In the genomic region with DNA sequence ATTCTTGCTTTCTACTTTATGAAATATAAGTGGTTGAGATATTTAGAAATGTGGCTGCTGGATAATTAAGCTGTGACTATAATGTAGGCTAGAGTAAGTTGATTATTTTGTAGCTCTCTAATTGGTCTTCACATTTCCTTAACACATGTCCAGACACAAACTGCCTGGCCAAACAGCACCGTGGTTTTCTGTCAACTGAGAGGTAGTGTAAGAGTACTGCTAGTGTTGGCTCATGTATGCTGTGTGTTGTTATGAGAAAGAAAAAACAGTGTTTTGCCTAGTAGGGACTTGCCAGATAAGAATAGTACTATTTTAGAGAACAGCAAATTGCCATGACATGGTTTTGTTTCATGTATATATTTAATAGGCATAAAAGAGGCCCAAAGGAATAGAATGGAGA, we compare ENCODE assay signal across 22 cellular contexts. TPM values are rescaled to one million over a fixed set of nuclear protein-coding genes. Genes with fewer than 3 reads are reported as not detected.
DNase-seq lines count a peak whose midpoint lies in the region; ATAC-seq and TF ChIP-seq lines count a peak whose summit lies in the region.
"Had no signal": no experiment of that assay in that cellular context is flagged by ENCODE, and none has a peak within 500 bp of the region (broad histone marks: within the 10 kb centered on the region; RNA-seq: fewer than 3 reads in every experiment).

No MANE protein-coding gene starts in this region.

- H3K27me3 ChIP-seq in A673 (replicated peaks; ENCODE audit: insufficient read depth, low read depth, low read length, poor library complexity), result no peaks in the 10 kb centered on the region
- H3K27me3 ChIP-seq: body of pancreas, gastrocnemius medialis, tibial nerve had no signal

- H3K4me1 Mint-ChIP-seq in stimulated activated memory B cell treated with anti-CD40 and anti-IgM and Interleukin-4, amounts not matched to agents 10 μg/mL and 1 μg/mL and 100 μg/mL, for 72 hours, result no peaks in the 10 kb centered on the region
- H3K4me1 Mint-ChIP-seq: activated naive CD4-positive, alpha-beta T cell treated with anti-CD3 and anti-CD28 coated beads, Interleukin-2, amount 10 ng/mL, durations not matched to agents 7 days and 5 days; H9 had no signal

- H3K36me3 ChIP-seq in A673 (ENCODE audit: insufficient read depth, low read length, poor library complexity, severe bottlenecking), result peaks cover 16% of the 10 kb centered on the region

- peaks cover 34% of the 10 kb centered on the region for H3K36me3 Mint-ChIP-seq in stimulated activated memory B cell treated with anti-CD40 and anti-IgM and Interleukin-4, amounts not matched to agents 10 μg/mL and 1 μg/mL and 100 μg/mL, for 72 hours
- H3K36me3 Mint-ChIP-seq: natural killer cell had no signal

- H3K4me3 Mint-ChIP-seq in stimulated activated memory B cell treated with anti-CD40 and anti-IgM and Interleukin-4, amounts not matched to agents 10 μg/mL and 1 μg/mL and 100 μg/mL, for 72 hours, result no peak overlapping the region
- H3K4me3 Mint-ChIP-seq: activated CD4-positive, alpha-beta memory T cell treated with anti-CD3 and anti-CD28 coated beads, Interleukin-2, amount 10 ng/mL, durations not matched to agents 7 days and 5 days; activated naive CD4-positive, alpha-beta T cell treated with anti-CD3 and anti-CD28 coated beads, Interleukin-2, amount 10 ng/mL, durations not matched to agents 7 days and 5 days; H9; natural killer cell had no signal

- no peaks in the 10 kb centered on the region for H3K4me1 ChIP-seq in A673 (ENCODE audit: insufficient read depth, low read length, poor library complexity, severe bottlenecking)

- H3K27ac Mint-ChIP-seq in stimulated activated memory B cell treated with anti-CD40 and anti-IgM and Interleukin-4, amounts not matched to agents 10 μg/mL and 1 μg/mL and 100 μg/mL, for 72 hours, result no peak overlapping the region
- H3K27ac Mint-ChIP-seq: activated CD4-positive, alpha-beta memory T cell treated with anti-CD3 and anti-CD28 coated beads, Interleukin-2, amount 10 ng/mL, durations not matched to agents 7 days and 5 days; activated naive CD4-positive, alpha-beta T cell treated with anti-CD3 and anti-CD28 coated beads, Interleukin-2, amount 10 ng/mL, durations not matched to agents 7 days and 5 days; natural killer cell had no signal

- H3K9me3 ChIP-seq in A673 (ENCODE audit: low read depth, low read length, poor library complexity, severe bottlenecking), result no peaks in the 10 kb centered on the region
- H3K9me3 ChIP-seq: body of pancreas, gastrocnemius medialis, tibial nerve had no signal

- CTCF ChIA-PET in A673 (lab: Charles Lee), result no interaction called here

- DNase-seq in A673 (ENCODE audit: low spot score), result peak; percentile 5
- DNase-seq in GM13977 (ENCODE audit: low spot score), result peak; percentile 13
- peak; percentile 14 for DNase-seq in amniotic epithelial cell (ENCODE audit: low read depth)
- DNase-seq in fibroblast of the aortic adventitia (ENCODE audit: low read depth), result peak; percentile 4
- no peak for DNase-seq in LoVo (ENCODE audit: low spot score)
- DNase-seq in nucleus accumbens (lab: John Stamatoyannopoulos, UW), result no peak
- DNase-seq: activated CD4-positive, alpha-beta memory T cell treated with anti-CD3 and anti-CD28 coated beads, Interleukin-2, amount 10 ng/mL, durations not matched to agents 7 days and 5 days; activated CD4-positive, CD25-positive, alpha-beta regulatory T cell; activated naive CD4-positive, alpha-beta T cell treated with anti-CD3 and anti-CD28 coated beads, Interleukin-2, amount 10 ng/mL, durations not matched to agents 7 days and 5 days; body of pancreas; gastrocnemius medialis; H9; mesendoderm; natural killer cell; NCI-H1092 treated with DMSO at 0.1 percent for 48 hours; NCI-H2171; NCI-H69; stimulated activated naive CD4-positive, alpha-beta T cell had no signal

- POLR2A ChIA-PET in A673 (lab: Charles Lee; ENCODE audit: low non-redundant PET), result no interaction called here

- H3K9me3 Mint-ChIP-seq in stimulated activated memory B cell treated with anti-CD40 and anti-IgM and Interleukin-4, amounts not matched to agents 10 μg/mL and 1 μg/mL and 100 μg/mL, for 72 hours, result no peaks in the 10 kb centered on the region
- H3K9me3 Mint-ChIP-seq: activated CD4-positive, alpha-beta memory T cell treated with anti-CD3 and anti-CD28 coated beads, Interleukin-2, amount 10 ng/mL, durations not matched to agents 7 days and 5 days; activated naive CD4-positive, alpha-beta T cell treated with anti-CD3 and anti-CD28 coated beads, Interleukin-2, amount 10 ng/mL, durations not matched to agents 7 days and 5 days; H9; natural killer cell had no signal

- BruUV-seq in A673 (replicated peaks; lab: Mats Ljungman, UMichigan), result no TSS peak

- no peak for ATAC-seq in stimulated activated memory B cell treated with anti-CD40 and anti-IgM and Interleukin-4, amounts not matched to agents 10 μg/mL and 1 μg/mL and 100 μg/mL, for 72 hours
- ATAC-seq in GM19035 (IDR thresholded peaks at IDR 0.05; ENCODE audit: unreplicated experiment), result no peak
- ATAC-seq: body of pancreas, gastrocnemius medialis, natural killer cell had no signal

- in situ Hi-C loops in GM13977 (cut with MboI; ENCODE audit: low pct_unique_long_range_greater_than_20kb, low sequenced_read_pairs, unreplicated experiment), result no loop called here

- TF ChIP-seq CTCF in A673 (conservative IDR thresholded peaks at IDR 0.05; ENCODE audit: low read depth, low read length), result no peak
- TF ChIP-seq CTCF in GM13977 (IDR thresholded peaks at IDR 0.05; ENCODE audit: extremely low read depth, insufficient read depth, missing control alignments), result no peak
- TF ChIP-seq CTCF in fibroblast of the aortic adventitia (IDR thresholded peaks at IDR 0.05; ENCODE audit: insufficient read depth, low read length), result no peak

- no peak overlapping the region for H3K4me3 ChIP-seq in A673 (ENCODE audit: low read depth, low read length, poor library complexity, severe bottlenecking)
- no peak overlapping the region for H3K4me3 ChIP-seq in fibroblast of the aortic adventitia (ENCODE audit: low read depth, low read length)
- H3K4me3 ChIP-seq: body of pancreas, gastrocnemius medialis, tibial nerve had no signal

- H3K27ac ChIP-seq in A673 (ENCODE audit: low read depth, low read length, poor library complexity, severe bottlenecking), result no peak overlapping the region
- H3K27ac ChIP-seq: body of pancreas, C4-2B, gastrocnemius medialis, tibial nerve had no signal

- intact Hi-C loops in A673 (cut with micrococcal nuclease; ENCODE audit: unreplicated experiment), result no loop called here

- no peaks in the 10 kb centered on the region for H3K27me3 Mint-ChIP-seq in stimulated activated memory B cell treated with anti-CD40 and anti-IgM and Interleukin-4, amounts not matched to agents 10 μg/mL and 1 μg/mL and 100 μg/mL, for 72 hours
- H3K27me3 Mint-ChIP-seq: activated CD4-positive, alpha-beta memory T cell treated with anti-CD3 and anti-CD28 coated beads, Interleukin-2, amount 10 ng/mL, durations not matched to agents 7 days and 5 days; activated naive CD4-positive, alpha-beta T cell treated with anti-CD3 and anti-CD28 coated beads, Interleukin-2, amount 10 ng/mL, durations not matched to agents 7 days and 5 days had no signal

RNA-seq across cellular contexts. Expression of a gene that starts 37.1 kb away (rescaled TPM):
- total RNA-seq in A673 (2021), result 45.5 and 52.6 TPM in 2 replicates
- total RNA-seq in fibroblast of the aortic adventitia (ENCODE audit: low replicate concordance), result 38.2 and 60.6 TPM in 2 replicates

RNA-seq across cellular contexts. Expression of a gene that starts 37.4 kb away (rescaled TPM):
- total RNA-seq in A673 (2021), result 22.1 and 25.9 TPM in 2 replicates
- total RNA-seq in fibroblast of the aortic adventitia (ENCODE audit: low replicate concordance), result 11.2 and 16.0 TPM in 2 replicates

Comparison
In these comparisons a context has a peak if more than half of its experiments do, and no peak if none do; other contexts are left out.
1. DNase-seq: peak in A673 (single experiment), GM13977 (single experiment), amniotic epithelial cell (single experiment) and fibroblast of the aortic adventitia (single experiment); none in LoVo (single experiment) and nucleus accumbens (0 of 56).